Comparison of ENCODE assay signal across 16 cellular contexts in the genomic region with DNA sequence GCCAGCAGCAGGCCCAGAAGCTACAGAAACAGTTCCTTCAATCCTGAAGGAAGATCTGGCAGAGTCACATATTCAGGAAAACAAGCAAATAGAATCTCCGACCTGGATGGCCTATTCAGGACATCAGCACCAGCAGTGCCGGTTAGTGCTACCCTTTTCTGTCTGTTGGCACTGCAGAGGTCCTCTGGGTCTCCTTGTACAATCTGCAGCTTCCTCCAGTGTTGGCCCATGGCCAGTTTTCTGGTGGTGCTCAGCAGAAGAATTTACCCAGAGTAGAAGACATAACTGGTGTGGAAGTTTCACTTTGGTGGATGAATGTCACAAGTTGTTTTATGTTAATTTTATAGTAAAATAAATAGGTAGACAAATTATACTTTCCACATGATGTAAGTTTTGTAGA.
"Had no signal": no experiment of that assay in that cellular context is flagged by ENCODE, and none has a peak within 500 bp of the region (broad histone marks: within the 10 kb centered on the region; RNA-seq: fewer than 3 reads in every experiment).

No MANE protein-coding gene starts in this region.

- H3K4me1 ChIP-seq: colonic mucosa, left lung had no signal

- H3K27ac ChIP-seq: ascending aorta, cardiac muscle cell, colonic mucosa, epithelial cell of prostate, gastrocnemius medialis, heart right ventricle, left lung, suprapubic skin, upper lobe of left lung, VCaP had no signal

- ATAC-seq: gastrocnemius medialis; heart right ventricle; left lung; stimulated activated naive B cell treated with anti-CD40 and anti-IgM and Interleukin-4, amounts not matched to agents 10 μg/mL and 1 μg/mL and 100 μg/mL, for 72 hours had no signal

- DNase-seq: activated CD4-positive, alpha-beta memory T cell treated with anti-CD3 and anti-CD28 coated beads for 36 hours; activated CD8-positive, alpha-beta memory T cell treated with anti-CD3 and anti-CD28 coated beads, Interleukin-2, amount 50 U/mL, for 4 hours; colonic mucosa; effector memory CD4-positive, alpha-beta T cell; gastrocnemius medialis; islet precursor cell; left lung; stimulated activated naive B cell treated with anti-CD40 and anti-IgM and Interleukin-4, amounts not matched to agents 10 μg/mL and 1 μg/mL and 100 μg/mL, for 72 hours; T-helper 9 cell; upper lobe of left lung had no signal

- H3K27me3 ChIP-seq: ascending aorta, cardiac muscle cell, colonic mucosa, gastrocnemius medialis, heart right ventricle, left lung, suprapubic skin, upper lobe of left lung had no signal

- H3K9me3 ChIP-seq: ascending aorta, colonic mucosa, gastrocnemius medialis, heart right ventricle, left lung, suprapubic skin, upper lobe of left lung had no signal

- H3K36me3 ChIP-seq: ascending aorta, cardiac muscle cell, colonic mucosa, gastrocnemius medialis, heart right ventricle, left lung, suprapubic skin, upper lobe of left lung had no signal

- H3K4me3 ChIP-seq: ascending aorta, cardiac muscle cell, colonic mucosa, gastrocnemius medialis, heart right ventricle, left lung, suprapubic skin, upper lobe of left lung had no signal
